28 cellular contexts compared by ENCODE assay signal in genomic region chr6:119280080-119280479, GRCh38.
"Had no signal": no experiment of that assay in that cellular context is flagged by ENCODE, and none has a peak within 500 bp of the region (broad histone marks: within the 10 kb centered on the region; RNA-seq: fewer than 3 reads in every experiment).

No MANE protein-coding gene starts in this region.

- H3K36me3 ChIP-seq: gastroesophageal sphincter, heart left ventricle, neutrophil, sigmoid colon, thyroid gland, vagina had no signal

- DNase-seq: dermis blood vessel endothelial cell; effector memory CD4-positive, alpha-beta T cell; heart left ventricle; kidney; mesenchymal stem cell; mucosa of descending colon; naive B cell; sigmoid colon; stimulated activated CD4-positive, alpha-beta T cell treated with anti-CD3 and anti-CD28 coated beads, Interleukin-12 subunit alpha, Interleukin-12 subunit beta, amount 100 ng/mL, for 4 hours; stimulated activated CD4-positive, alpha-beta T cell treated with anti-CD3 and anti-CD28 coated beads, Interleukin-1b, Interleukin-23, amount 100 ng/mL, for 48 hours; stimulated activated CD4-positive, alpha-beta T cell treated with anti-CD3 and anti-CD28 coated beads, Interleukin-4, amount 100 ng/mL, for 1 hour; stimulated activated CD8-positive, alpha-beta memory T cell treated with anti-CD3 and anti-CD28 coated beads, Interleukin-4, amount 100 ng/mL, for 48 hours; stimulated activated naive CD4-positive, alpha-beta T cell; stimulated activated naive CD8-positive, alpha-beta T cell treated with anti-CD3 and anti-CD28 coated beads, Interleukin-15, amount 100 ng/mL, for 72 hours; thyroid gland; trophoblast cell had no signal

- H3K4me3 ChIP-seq: coronary artery, esophagus muscularis mucosa, gastroesophageal sphincter, heart left ventricle, hepatocyte, left lung, mucosa of descending colon, sigmoid colon, smooth muscle cell, thyroid gland, vagina had no signal

- FAIRE-seq: endothelial cell of umbilical vein, kidney had no signal

- ATAC-seq: gastroesophageal sphincter; heart left ventricle; left lung; mucosa of descending colon; natural killer cell treated with Interleukin-12 subunit alpha and Interleukin-12 subunit beta and Interleukin-15 and Interleukin-18, amount 100 ng/mL, for 72 hours; stimulated activated naive CD8-positive, alpha-beta T cell treated with anti-CD3 and anti-CD28 coated beads, Interleukin-15, amount 100 ng/mL, for 72 hours had no signal

- H3K79me2 ChIP-seq: parathyroid adenoma had no signal

- H3K4me2 ChIP-seq: hepatocyte, smooth muscle cell had no signal

- H3K27me3 ChIP-seq: esophagus muscularis mucosa, foreskin keratinocyte, gastroesophageal sphincter, heart left ventricle, hepatocyte, left lung, neutrophil, sigmoid colon, thyroid gland, vagina had no signal

- H3K9ac ChIP-seq: parathyroid adenoma had no signal

- H3K9me3 ChIP-seq: esophagus muscularis mucosa, gastroesophageal sphincter, heart left ventricle, left lung, mucosa of descending colon, neutrophil, sigmoid colon, thyroid gland, vagina had no signal

- H2AFZ ChIP-seq: hepatocyte, parathyroid adenoma had no signal

- H3K27ac ChIP-seq: coronary artery, esophagus muscularis mucosa, foreskin keratinocyte, gastroesophageal sphincter, heart left ventricle, hepatocyte, neutrophil, parathyroid adenoma, sigmoid colon, thyroid gland, vagina had no signal

- H3K4me1 ChIP-seq: foreskin keratinocyte, thyroid gland had no signal
